1 cellular context compared by ENCODE assay signal in genomic region chr11:116703421-116703820, GRCh38.
TF ChIP-seq lines count a peak whose summit lies in the region.

No MANE protein-coding gene starts in this region.

TF ChIP-seq in GM23338, 12 proteins besides CTCF, POLR2A, EP300 and RAD21 (continued from another document):
- TF ChIP-seq, protein P1, sequence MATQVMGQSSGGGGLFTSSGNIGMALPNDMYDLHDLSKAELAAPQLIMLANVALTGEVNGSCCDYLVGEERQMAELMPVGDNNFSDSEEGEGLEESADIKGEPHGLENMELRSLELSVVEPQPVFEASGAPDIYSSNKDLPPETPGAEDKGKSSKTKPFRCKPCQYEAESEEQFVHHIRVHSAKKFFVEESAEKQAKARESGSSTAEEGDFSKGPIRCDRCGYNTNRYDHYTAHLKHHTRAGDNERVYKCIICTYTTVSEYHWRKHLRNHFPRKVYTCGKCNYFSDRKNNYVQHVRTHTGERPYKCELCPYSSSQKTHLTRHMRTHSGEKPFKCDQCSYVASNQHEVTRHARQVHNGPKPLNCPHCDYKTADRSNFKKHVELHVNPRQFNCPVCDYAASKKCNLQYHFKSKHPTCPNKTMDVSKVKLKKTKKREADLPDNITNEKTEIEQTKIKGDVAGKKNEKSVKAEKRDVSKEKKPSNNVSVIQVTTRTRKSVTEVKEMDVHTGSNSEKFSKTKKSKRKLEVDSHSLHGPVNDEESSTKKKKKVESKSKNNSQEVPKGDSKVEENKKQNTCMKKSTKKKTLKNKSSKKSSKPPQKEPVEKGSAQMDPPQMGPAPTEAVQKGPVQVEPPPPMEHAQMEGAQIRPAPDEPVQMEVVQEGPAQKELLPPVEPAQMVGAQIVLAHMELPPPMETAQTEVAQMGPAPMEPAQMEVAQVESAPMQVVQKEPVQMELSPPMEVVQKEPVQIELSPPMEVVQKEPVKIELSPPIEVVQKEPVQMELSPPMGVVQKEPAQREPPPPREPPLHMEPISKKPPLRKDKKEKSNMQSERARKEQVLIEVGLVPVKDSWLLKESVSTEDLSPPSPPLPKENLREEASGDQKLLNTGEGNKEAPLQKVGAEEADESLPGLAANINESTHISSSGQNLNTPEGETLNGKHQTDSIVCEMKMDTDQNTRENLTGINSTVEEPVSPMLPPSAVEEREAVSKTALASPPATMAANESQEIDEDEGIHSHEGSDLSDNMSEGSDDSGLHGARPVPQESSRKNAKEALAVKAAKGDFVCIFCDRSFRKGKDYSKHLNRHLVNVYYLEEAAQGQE (IDR thresholded peaks at IDR 0.05; ENCODE audit: unreplicated experiment), result no peak
- TF ChIP-seq ZNF331 (CRISPR knock-in tag; IDR thresholded peaks at IDR 0.05; ENCODE audit: low read depth) (no peak), ETS1 (IDR thresholded peaks at IDR 0.05) (no peak), EZH2 (IDR thresholded peaks at IDR 0.05; ENCODE audit: low read depth, unreplicated experiment) (no peak)
